25 cellular contexts compared by ENCODE assay signal in the genomic region with DNA sequence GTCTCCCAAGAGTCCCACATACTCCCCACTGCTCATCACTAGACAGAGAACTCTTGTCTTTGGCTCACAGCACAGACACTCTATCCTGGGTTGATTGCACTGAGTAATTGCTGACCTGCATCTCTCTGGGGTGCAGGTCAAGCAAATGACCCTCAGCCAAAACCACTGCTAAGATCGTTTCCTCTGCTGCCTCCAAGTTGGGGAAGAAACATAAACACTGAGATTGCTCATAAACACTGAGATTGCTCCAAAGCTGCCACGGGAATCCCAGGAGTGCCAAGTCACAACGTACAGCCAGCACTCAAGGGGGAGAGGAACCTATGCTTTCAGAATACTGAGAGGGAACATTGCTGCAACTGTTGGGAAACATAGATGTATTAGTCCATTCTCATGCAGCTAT.
"Had no signal": no experiment of that assay in that cellular context is flagged by ENCODE, and none has a peak within 500 bp of the region (broad histone marks: within the 10 kb centered on the region; RNA-seq: fewer than 3 reads in every experiment).

No MANE protein-coding gene starts in this region.

- ATAC-seq: left colon; left lung; lower lobe of right lung; natural killer cell; right lobe of liver; stimulated activated naive B cell treated with anti-CD40 and anti-IgM and Interleukin-4, amounts not matched to agents 10 μg/mL and 1 μg/mL and 100 μg/mL, for 72 hours; stimulated activated naive CD8-positive, alpha-beta T cell treated with anti-CD3 and anti-CD28 coated beads, Interleukin-15, Interleukin-2, amounts not matched to agents 100 U/mL and 50 U/mL, for 24 hours had no signal

- H3K27ac ChIP-seq: left lung, lower lobe of right lung, ovary, right atrium auricular region, right lobe of liver, skin epidermis, stomach, testis, thyroid gland, transverse colon, upper lobe of left lung, vagina had no signal

- H3K4me1 ChIP-seq: left lung, lower lobe of right lung, right atrium auricular region, right lobe of liver, stomach, testis, thyroid gland, transverse colon, upper lobe of left lung, vagina had no signal

- H3K4me3 ChIP-seq: left lung, lower lobe of right lung, ovary, right atrium auricular region, right lobe of liver, skin epidermis, stomach, testis, thyroid gland, transverse colon, upper lobe of left lung, vagina had no signal

- H3K9me3 ChIP-seq: lower lobe of right lung, ovary, right atrium auricular region, right lobe of liver, testis, thyroid gland, upper lobe of left lung, vagina had no signal

- H3K36me3 ChIP-seq: left lung, lower lobe of right lung, ovary, right atrium auricular region, right lobe of liver, stomach, thyroid gland, transverse colon, upper lobe of left lung, vagina had no signal

- H3K4me3 Mint-ChIP-seq: mesothelial cell of epicardium; naive B cell; natural killer cell; stimulated activated naive B cell treated with anti-CD40 and anti-IgM and Interleukin-4, amounts not matched to agents 10 μg/mL and 1 μg/mL and 100 μg/mL, for 72 hours had no signal

- H3K4me1 Mint-ChIP-seq: mesothelial cell of epicardium; naive B cell; natural killer cell; stimulated activated naive B cell treated with anti-CD40 and anti-IgM and Interleukin-4, amounts not matched to agents 10 μg/mL and 1 μg/mL and 100 μg/mL, for 72 hours had no signal

- H3K27ac Mint-ChIP-seq: mesothelial cell of epicardium; natural killer cell; progenitor cell of endocrine pancreas; stimulated activated naive B cell treated with anti-CD40 and anti-IgM and Interleukin-4, amounts not matched to agents 10 μg/mL and 1 μg/mL and 100 μg/mL, for 72 hours had no signal

- H3K27me3 Mint-ChIP-seq: naive B cell; progenitor cell of endocrine pancreas; stimulated activated naive B cell treated with anti-CD40 and anti-IgM and Interleukin-4, amounts not matched to agents 10 μg/mL and 1 μg/mL and 100 μg/mL, for 72 hours had no signal

- DNase-seq: left colon; left lung; lower lobe of right lung; mammary epithelial cell; mesendoderm; naive B cell; natural killer cell; ovary; right lobe of liver; stimulated activated CD4-positive, alpha-beta T cell treated with anti-CD3 and anti-CD28 coated beads, Interleukin-12 subunit alpha, Interleukin-12 subunit beta, amount 100 ng/mL, for 4 hours; stimulated activated CD4-positive, alpha-beta T cell treated with anti-CD3 and anti-CD28 coated beads, Interleukin-15, amount 100 ng/mL, for 24 hours; stimulated activated CD4-positive, alpha-beta T cell treated with anti-CD3 and anti-CD28 coated beads, Interleukin-2, amount 100 ng/mL, for 24 hours; stimulated activated CD4-positive, alpha-beta T cell treated with anti-CD3 and anti-CD28 coated beads, Interleukin-4, amount 100 ng/mL, for 1 hour; stimulated activated naive B cell treated with anti-CD40 and anti-IgM and Interleukin-4, amounts not matched to agents 10 μg/mL and 1 μg/mL and 100 μg/mL, for 72 hours; stimulated activated naive CD8-positive, alpha-beta T cell treated with anti-CD3 and anti-CD28 coated beads, Interleukin-15, Interleukin-2, amounts not matched to agents 100 U/mL and 50 U/mL, for 24 hours; stomach; thyroid gland; transverse colon; upper lobe of left lung had no signal

- H3K36me3 Mint-ChIP-seq: mesothelial cell of epicardium; naive B cell; stimulated activated naive B cell treated with anti-CD40 and anti-IgM and Interleukin-4, amounts not matched to agents 10 μg/mL and 1 μg/mL and 100 μg/mL, for 72 hours had no signal

- H3K27me3 ChIP-seq: left lung, ovary, right atrium auricular region, right lobe of liver, stomach, testis, thyroid gland, transverse colon, upper lobe of left lung, vagina had no signal
